ENCODE assay signal across 9 cellular contexts in the genomic region with DNA sequence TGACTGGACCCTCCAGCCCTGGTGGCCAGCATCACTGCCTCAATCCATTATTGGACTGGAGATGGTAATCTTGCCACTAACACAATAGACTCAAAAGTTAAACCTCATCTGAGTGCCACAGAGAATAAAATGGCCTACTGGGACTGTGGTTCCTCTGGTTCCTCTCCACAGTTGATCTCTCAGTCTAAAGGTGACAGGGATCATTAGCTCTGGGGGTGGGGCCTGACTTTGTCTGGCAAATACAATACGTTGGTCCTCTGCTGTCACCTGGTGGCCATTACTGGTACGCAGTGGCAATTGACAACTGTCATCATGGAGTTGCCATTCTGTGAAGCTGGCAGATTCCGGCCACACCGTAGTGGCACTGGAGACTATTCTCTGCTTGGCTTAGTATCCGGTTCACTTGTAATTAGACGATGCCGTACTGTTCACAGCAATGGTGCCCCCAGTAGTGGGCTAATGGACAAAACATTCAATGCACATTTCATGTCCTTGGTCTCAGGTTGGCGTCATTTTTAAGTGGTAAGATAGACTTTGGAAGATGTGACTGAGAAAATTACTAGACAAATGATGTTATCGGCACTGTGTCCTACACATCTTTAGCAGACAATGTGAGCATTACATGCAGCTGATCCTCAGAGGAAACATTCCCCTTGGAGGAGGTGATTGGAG. TPM values are rescaled to one million over a fixed set of nuclear protein-coding genes. Genes with fewer than 3 reads are reported as not detected.
DNase-seq lines count a peak whose midpoint lies in the region; ATAC-seq and TF ChIP-seq lines count a peak whose summit lies in the region.
"Had no signal": no experiment of that assay in that cellular context is flagged by ENCODE, and none has a peak within 500 bp of the region (broad histone marks: within the 10 kb centered on the region; RNA-seq: fewer than 3 reads in every experiment).

No MANE protein-coding gene starts in this region.

- no peak overlapping the region for H3K27ac ChIP-seq in lung (ENCODE audit: low read depth in 1 of 2, low read length in 1 of 2)
- H3K27ac ChIP-seq: SK-N-MC had no signal

- no peaks in the 10 kb centered on the region for H3K27me3 ChIP-seq in lung (ENCODE audit: control insufficient read depth, insufficient read depth)

- DNase-seq in CD1c-positive myeloid dendritic cell (ENCODE audit: extremely low spot score) = peak; percentile 84
- DNase-seq in NCI-H510A treated with DMSO at 0.1 percent for 48 hours (lab: John Stamatoyannopoulos, UW) = peak; percentile 51
- peak; percentile 72 for DNase-seq in activated CD4-positive, alpha-beta T cell treated with anti-CD3 and anti-CD28 coated beads, Interleukin-2, amount 50 U/mL, for 1 hour
- DNase-seq in dermis microvascular lymphatic vessel endothelial cell (ENCODE audit: low read depth in 2 of 2) = peak; percentile 68 to 77
- DNase-seq in lung (ENCODE audit: low spot score) = peak; percentile 89
- peak; percentile 33 to 58 for DNase-seq in stimulated activated CD8-positive, alpha-beta memory T cell treated with anti-CD3 and anti-CD28 coated beads, Interleukin-15, amount 100 ng/mL, for 4 hours (ENCODE audit: low read depth in 2 of 2)

- H3K4me3 ChIP-seq in lung = no peak overlapping the region
- H3K4me3 ChIP-seq: SK-N-MC had no signal

- no peaks in the 10 kb centered on the region for H3K9me3 ChIP-seq in lung (ENCODE audit: control insufficient read depth in 2 of 2, insufficient read depth in 1 of 2, low read length in 1 of 2)

- no peaks in the 10 kb centered on the region for H3K4me1 ChIP-seq in lung (ENCODE audit: control insufficient read depth in 2 of 2, insufficient read depth in 2 of 2, low read length in 2 of 2)

- TF ChIP-seq CTCF in lung (IDR thresholded peaks at IDR 0.05; ENCODE audit: control extremely low read depth, extremely low read depth) = peak; percentile 92

- 50% methylated on average over 9 of the region's 9 CpGs for WGBS in lung, 2 donors

- H3K36me3 ChIP-seq in lung (ENCODE audit: control insufficient read depth in 2 of 2, insufficient read depth in 2 of 2, low read length in 2 of 2) = no peaks in the 10 kb centered on the region

- ATAC-seq in GM19372 (IDR thresholded peaks at IDR 0.05; ENCODE audit: low read depth, unreplicated experiment) = peak; percentile 88
- ATAC-seq in HG03439 (IDR thresholded peaks at IDR 0.05; ENCODE audit: unreplicated experiment) = peak; percentile 92
- ATAC-seq in lung (ENCODE audit: insufficient read depth, low FRiP score) = peak; percentile 95

RNA-seq across cellular contexts. Expression of a gene that starts 6.7 kb away (rescaled TPM):
- total RNA-seq in dermis microvascular lymphatic vessel endothelial cell = not detected in 2 replicates
- total RNA-seq in lung = 1 to 10 TPM; 1.1 to 1.6 TPM
- 1 to 10 TPM in 1 of 2 donors, under 1 TPM in 1; 0.47 to 2.8 TPM for polyA plus RNA-seq in lung

RNA-seq across cellular contexts. Expression of a gene that starts 17.8 kb away (rescaled TPM):
- not detected in 2 replicates for total RNA-seq in dermis microvascular lymphatic vessel endothelial cell
- 10 to 100 TPM in 1 of 2 donors, not detected in 1; 19.7 TPM for total RNA-seq in lung
- polyA plus RNA-seq in lung = 10 to 100 TPM in 1 of 2 donors, 1 to 10 TPM in 1; 7.1 to 45.7 TPM
